9 cellular contexts compared by ENCODE assay signal in genomic region chr1:38006008-38006828, GRCh38. TPM values are rescaled to one million over a fixed set of nuclear protein-coding genes. Genes with fewer than 3 reads are reported as not detected.
A peak's percentile ranks its signal among the peaks of the same experiment; 100 is the strongest.
DNase-seq lines count a peak whose midpoint lies in the region; TF ChIP-seq lines count a peak whose summit lies in the region.
"Had no signal": no experiment of that assay in that cellular context is flagged by ENCODE, and none has a peak within 500 bp of the region (broad histone marks: within the 10 kb centered on the region; RNA-seq: fewer than 3 reads in every experiment).

No MANE protein-coding gene starts in this region.

- in situ Hi-C loops in mammary epithelial cell (cut with MboI; ENCODE audit: low sequenced_read_pairs in 2 of 2), result no loop called here

- no peak for DNase-seq in activated naive CD4-positive, alpha-beta T cell treated with anti-CD3 and anti-CD28 coated beads for 36 hours
- no peak for DNase-seq in activated naive CD4-positive, alpha-beta T cell (lab: John Stamatoyannopoulos, UW)
- DNase-seq in mammary epithelial cell, result no peak
- peak in 1 of 2 donors; percentile 40 for DNase-seq in uterus
- DNase-seq in stimulated activated CD4-positive, alpha-beta T cell treated with anti-CD3 and anti-CD28 coated beads, Interleukin-4, amount 100 ng/mL, for 1 hour, result no peak
- DNase-seq in SIG-M5 treated with dmso at 0.1 percent for 504 hours (lab: John Stamatoyannopoulos, UW; ENCODE audit: unreplicated experiment), result no peak
- no peak for DNase-seq in NCI-H524 treated with DMSO at 0.1 percent for 48 hours (lab: John Stamatoyannopoulos, UW)
- DNase-seq: retina had no signal

- intact Hi-C loops in activated naive CD4-positive, alpha-beta T cell treated with anti-CD3 and anti-CD28 coated beads for 36 hours (cut with micrococcal nuclease), result loop anchor here (10.0 kb wide), 1 partner anchor 411 kb away; the partner anchor contains the start of gene GNL2
- intact Hi-C loops in mammary epithelial cell (cut with micrococcal nuclease), result no loop called here
- intact Hi-C loops in uterus (cut with DNase I; ENCODE audit: low total_unique reads), result no loop called here

- no peak overlapping the region for H3K27ac ChIP-seq in mammary epithelial cell (ENCODE audit: insufficient read depth, low read depth, low read length)
- peak overlapping the region; percentile 85 for H3K27ac ChIP-seq in muscle layer of colon (ENCODE audit: low read depth, low read length)
- H3K27ac ChIP-seq in uterus, result peak overlapping the region; percentile 94 to 97

- peak overlapping the region; percentile 30 for H3K27ac Mint-ChIP-seq in activated naive CD4-positive, alpha-beta T cell treated with anti-CD3 and anti-CD28 coated beads for 36 hours

- H3K4me3 ChIP-seq in mammary epithelial cell (replicated peaks in 1 of 3; ENCODE audit: insufficient read depth in 1 of 3, low read depth in 2 of 3, low read length in 3 of 3) (no peak overlapping the region), muscle layer of colon (ENCODE audit: low read depth in 1 of 2, low read length in 2 of 2) (peak overlapping the region in 1 of 2 donors; percentile 23), uterus (peak overlapping the region; percentile 56 to 70)

- 78% methylated on average over 12 of the region's 12 CpGs for WGBS in mammary epithelial cell (ENCODE audit: low coverage, missing lambda C conversion rate)

- H3K9me3 ChIP-seq in mammary epithelial cell (replicated peaks; ENCODE audit: insufficient read depth, low read length), result no peaks in the 10 kb centered on the region
- H3K9me3 ChIP-seq in muscle layer of colon (ENCODE audit: low read length), result no peaks in the 10 kb centered on the region
- H3K9me3 ChIP-seq in uterus, result no peaks in the 10 kb centered on the region

- CTCF ChIA-PET in activated naive CD4-positive, alpha-beta T cell treated with anti-CD3 and anti-CD28 coated beads for 36 hours (lab: Charles Lee), result no interaction called here
- CTCF ChIA-PET in mammary epithelial cell (lab: Charles Lee; ENCODE audit: low non-redundant PET), result no interaction called here

- TF ChIP-seq CTCF in mammary epithelial cell (conservative IDR thresholded peaks at IDR 0.05 in 1 of 2, IDR thresholded peaks at IDR 0.05 in 1 of 2; ENCODE audit: extremely low read depth in 1 of 2, insufficient read depth in 1 of 2, low read depth in 1 of 2, low read length in 2 of 2) (no peak), uterus (IDR thresholded peaks at IDR 0.05) (no peak)

- peak overlapping the region; percentile 63 for H2AFZ ChIP-seq in mammary epithelial cell (ENCODE audit: low read depth, low read length)

- H3K36me3 ChIP-seq in mammary epithelial cell (ENCODE audit: insufficient read depth, low read length) (no peaks in the 10 kb centered on the region), muscle layer of colon (ENCODE audit: insufficient read depth, low read length) (no peaks in the 10 kb centered on the region), uterus (no peaks in the 10 kb centered on the region)

- H3K79me2 ChIP-seq in mammary epithelial cell (ENCODE audit: insufficient read depth, low read length), result peaks cover 32% of the 10 kb centered on the region

- peaks cover 5% of the 10 kb centered on the region for H3K36me3 Mint-ChIP-seq in activated naive CD4-positive, alpha-beta T cell treated with anti-CD3 and anti-CD28 coated beads for 36 hours (ENCODE audit: low read depth)

- no peaks in the 10 kb centered on the region for H3K9me3 Mint-ChIP-seq in activated naive CD4-positive, alpha-beta T cell treated with anti-CD3 and anti-CD28 coated beads for 36 hours

- TF ChIP-seq POLR2A in uterus (IDR thresholded peaks at IDR 0.05), result no peak

- H3K27me3 ChIP-seq in mammary epithelial cell (ENCODE audit: insufficient read depth, low read length) (no peaks in the 10 kb centered on the region), muscle layer of colon (ENCODE audit: control insufficient read depth in 1 of 2, insufficient read depth in 2 of 2, low read length in 2 of 2) (no peaks in the 10 kb centered on the region), uterus (no peaks in the 10 kb centered on the region)

- H3K4me2 ChIP-seq in mammary epithelial cell (ENCODE audit: insufficient read depth, low read depth, low read length), result no peak overlapping the region

- dilution Hi-C loops in mammary epithelial cell (cut with HindIII; ENCODE audit: low sequenced_read_pairs), result no loop called here

- H3K4me1 Mint-ChIP-seq in activated naive CD4-positive, alpha-beta T cell treated with anti-CD3 and anti-CD28 coated beads for 36 hours (ENCODE audit: low read depth), result peaks cover 38% of the 10 kb centered on the region

- H3K27me3 Mint-ChIP-seq in activated naive CD4-positive, alpha-beta T cell treated with anti-CD3 and anti-CD28 coated beads for 36 hours (ENCODE audit: low read depth), result no peaks in the 10 kb centered on the region

- no peaks in the 10 kb centered on the region for H4K20me1 ChIP-seq in mammary epithelial cell (ENCODE audit: insufficient read depth, low read length)

- peaks cover 25% of the 10 kb centered on the region for H3K4me1 ChIP-seq in mammary epithelial cell (ENCODE audit: insufficient read depth, low read length)
- H3K4me1 ChIP-seq in muscle layer of colon (ENCODE audit: insufficient read depth, low read length), result peaks cover 37% of the 10 kb centered on the region
- peaks cover 0 to 25% of the 10 kb centered on the region in 2 donors for H3K4me1 ChIP-seq in uterus

- peak overlapping the region; percentile 46 for H3K4me3 Mint-ChIP-seq in activated naive CD4-positive, alpha-beta T cell treated with anti-CD3 and anti-CD28 coated beads for 36 hours

- no TSS peak for BruUV-seq in mammary epithelial cell (replicated peaks; lab: Mats Ljungman, UMichigan)

- H3K9ac ChIP-seq in mammary epithelial cell (ENCODE audit: insufficient read depth, low read length) (no peak overlapping the region), muscle layer of colon (ENCODE audit: low read length) (peak overlapping the region; percentile 61)

RNA-seq across cellular contexts. Expression of gene FHL3, which starts 0.9 kb away (rescaled TPM):
- total RNA-seq in activated naive CD4-positive, alpha-beta T cell treated with anti-CD3 and anti-CD28 coated beads for 36 hours, result 10 to 100 TPM; 12.1 to 12.7 TPM
- total RNA-seq in mammary epithelial cell (10 to 100 TPM; 21.5 to 29.0 TPM), uterus (10 to 100 TPM; 21.0 to 97.5 (median 42.1) TPM)
- 15.6 TPM for polyA plus RNA-seq in mammary epithelial cell
- polyA minus RNA-seq in mammary epithelial cell, result 77.3 TPM

RNA-seq across cellular contexts. Expression of gene UTP11, which starts 6.3 kb away (rescaled TPM):
- 10 to 100 TPM; 49.7 to 49.8 TPM for total RNA-seq in activated naive CD4-positive, alpha-beta T cell treated with anti-CD3 and anti-CD28 coated beads for 36 hours
- total RNA-seq in mammary epithelial cell (10 to 100 TPM; 34.0 to 42.1 TPM), uterus (10 to 100 TPM in 3 of 4 donors, 1 to 10 TPM in 1; 8.2 to 60.3 (median 36.9) TPM)
- polyA plus RNA-seq in mammary epithelial cell, result 27.0 TPM
- polyA minus RNA-seq in mammary epithelial cell, result 11.9 TPM

RNA-seq across cellular contexts. Expression of gene SF3A3, which starts 16.4 kb away (rescaled TPM):
- 10 to 100 TPM; 88.2 to 89.9 TPM for total RNA-seq in activated naive CD4-positive, alpha-beta T cell treated with anti-CD3 and anti-CD28 coated beads for 36 hours
- 10 to 100 TPM; 55.7 to 73.8 TPM for total RNA-seq in mammary epithelial cell
- polyA plus RNA-seq in mammary epithelial cell, result 45.0 TPM
- 304 TPM for polyA minus RNA-seq in mammary epithelial cell
- 100 to 1,000 TPM in 1 of 4 donors, 10 to 100 TPM in 3; 22.6 to 102 (median 45.4) TPM for total RNA-seq in uterus

RNA-seq across cellular contexts. Expression of gene POU3F1, which starts 40.4 kb away (rescaled TPM):
- total RNA-seq in activated naive CD4-positive, alpha-beta T cell treated with anti-CD3 and anti-CD28 coated beads for 36 hours, result not detected
- total RNA-seq in mammary epithelial cell, result under 1 TPM; 0.17 to 0.59 TPM
- 0.05 TPM for polyA plus RNA-seq in mammary epithelial cell
- not detected for polyA minus RNA-seq in mammary epithelial cell
- not detected for total RNA-seq in uterus

RNA-seq across cellular contexts. Expression of gene INPP5B, which starts 59.4 kb away (rescaled TPM):
- 10 to 100 TPM; 30.4 to 31.2 TPM for total RNA-seq in activated naive CD4-positive, alpha-beta T cell treated with anti-CD3 and anti-CD28 coated beads for 36 hours
- total RNA-seq in mammary epithelial cell (10 to 100 TPM; 11.2 to 17.5 TPM), uterus (10 to 100 TPM; 20.2 to 79.4 (median 46.8) TPM)
- polyA plus RNA-seq in mammary epithelial cell, result 4.5 TPM
- 10.5 TPM for polyA minus RNA-seq in mammary epithelial cell

Comparison
In these comparisons a context has a peak if more than half of its experiments do, and no peak if none do; other contexts are left out.
1. H3K4me3 ChIP-seq: peak in uterus (2 of 2); none in mammary epithelial cell (0 of 3).